ENCODE assay signal across 8 cellular contexts in genomic region chrX:48957827-48958634, GRCh38. TPM values are rescaled to one million over a fixed set of nuclear protein-coding genes. Genes with fewer than 3 reads are reported as not detected.
DNase-seq lines count a peak whose midpoint lies in the region; ATAC-seq and TF ChIP-seq lines count a peak whose summit lies in the region.

No MANE protein-coding gene starts in this region.

- H3K27me3 Mint-ChIP-seq in CD4-positive, alpha-beta T cell, result no peaks in the 10 kb centered on the region
- H3K27me3 Mint-ChIP-seq in activated CD4-positive, alpha-beta memory T cell treated with anti-CD3 and anti-CD28 coated beads, Interleukin-2, amount 10 ng/mL, durations not matched to agents 7 days and 5 days, result no peaks in the 10 kb centered on the region

- DNase-seq in CD4-positive, alpha-beta T cell, result peak; percentile 86 to 95 (median 90)
- DNase-seq in HK-2 (ENCODE audit: unreplicated experiment) (peak; percentile 95), NCI-H82 treated with DMSO at 0.1 percent for 48 hours (lab: John Stamatoyannopoulos, UW; ENCODE audit: unreplicated experiment) (peak; percentile 95), lower leg skin (ENCODE audit: low spot score in 2 of 2) (peak; percentile 95 to 99)
- peak; percentile 94 for DNase-seq in activated CD4-positive, alpha-beta memory T cell treated with anti-CD3 and anti-CD28 coated beads, Interleukin-2, amount 10 ng/mL, durations not matched to agents 7 days and 5 days
- peak; percentile 82 to 93 for DNase-seq in stimulated activated CD4-positive, alpha-beta T cell treated with anti-CD3 and anti-CD28 coated beads, Interleukin-4, amount 100 ng/mL, for 4 hours

- H3K9me3 Mint-ChIP-seq in CD4-positive, alpha-beta T cell, result no peaks in the 10 kb centered on the region
- H3K9me3 Mint-ChIP-seq in activated CD4-positive, alpha-beta memory T cell treated with anti-CD3 and anti-CD28 coated beads, Interleukin-2, amount 10 ng/mL, durations not matched to agents 7 days and 5 days, result no peaks in the 10 kb centered on the region

- peak overlapping the region; percentile 99 for H3K4me3 Mint-ChIP-seq in CD4-positive, alpha-beta T cell
- peak overlapping the region; percentile 98 for H3K4me3 Mint-ChIP-seq in activated CD4-positive, alpha-beta memory T cell treated with anti-CD3 and anti-CD28 coated beads, Interleukin-2, amount 10 ng/mL, durations not matched to agents 7 days and 5 days

- H3K36me3 ChIP-seq in duodenal mucosa (ENCODE audit: control insufficient read depth in 1 of 2, insufficient read depth in 2 of 2, low read length in 2 of 2), result peaks cover 4 to 14% of the 10 kb centered on the region in 2 donors

- WGBS in lower leg skin, 2 donors, result 0 to 52% methylated on average over 25 to 66 of the region's 66 CpGs

- H3K4me3 ChIP-seq in duodenal mucosa (ENCODE audit: low read depth in 1 of 2, low read length in 2 of 2), result peak overlapping the region; percentile 72 to 80
- H3K4me3 ChIP-seq in lower leg skin (ENCODE audit: low read depth, poor library complexity, severe bottlenecking), result peak overlapping the region; percentile 55

- H3K36me3 Mint-ChIP-seq in CD4-positive, alpha-beta T cell (ENCODE audit: low read depth), result peaks cover 48% of the 10 kb centered on the region
- H3K36me3 Mint-ChIP-seq in activated CD4-positive, alpha-beta memory T cell treated with anti-CD3 and anti-CD28 coated beads, Interleukin-2, amount 10 ng/mL, durations not matched to agents 7 days and 5 days (ENCODE audit: low read depth), result peaks cover 22% of the 10 kb centered on the region

- peaks cover 40 to 53% of the 10 kb centered on the region in 2 donors for H3K4me1 ChIP-seq in duodenal mucosa (ENCODE audit: control insufficient read depth in 1 of 2, insufficient read depth in 2 of 2, low read length in 2 of 2)

- peak overlapping the region; percentile 81 to 84 for H3K9ac ChIP-seq in duodenal mucosa (ENCODE audit: low read depth in 1 of 2, low read length in 2 of 2)

- intact Hi-C loops in CD4-positive, alpha-beta T cell (cut with DNase I, micrococcal nuclease), result loop anchor here (1.0 to 10.0 kb wide), 8 partner anchors 41 to 361 kb away; partner anchors contain the start of genes HDAC6 (in 2 of the 2), TFE3 (in 2 of the 2), GRIPAP1 (in 1 of the 2) and PIM2 (in 1 of the 2)
- intact Hi-C loops in lower leg skin (cut with DNase I; ENCODE audit: low total_unique reads), result no loop called here

- peak overlapping the region; percentile 99 for H3K27ac Mint-ChIP-seq in CD4-positive, alpha-beta T cell
- H3K27ac Mint-ChIP-seq in activated CD4-positive, alpha-beta memory T cell treated with anti-CD3 and anti-CD28 coated beads, Interleukin-2, amount 10 ng/mL, durations not matched to agents 7 days and 5 days, result peak overlapping the region; percentile 100

- no peak for TF ChIP-seq POLR2A in lower leg skin (IDR thresholded peaks at IDR 0.05)

- peak overlapping the region; percentile 93 for H3K27ac ChIP-seq in CD4-positive, alpha-beta T cell (ENCODE audit: low read depth, low read length)
- H3K27ac ChIP-seq in duodenal mucosa (ENCODE audit: low read depth, low read length), result peak overlapping the region; percentile 98

- H3K4me1 Mint-ChIP-seq in CD4-positive, alpha-beta T cell (ENCODE audit: low read depth), result peaks cover 50% of the 10 kb centered on the region
- H3K4me1 Mint-ChIP-seq in activated CD4-positive, alpha-beta memory T cell treated with anti-CD3 and anti-CD28 coated beads, Interleukin-2, amount 10 ng/mL, durations not matched to agents 7 days and 5 days, result peaks cover 49% of the 10 kb centered on the region

- no peaks in the 10 kb centered on the region for H3K27me3 ChIP-seq in CD4-positive, alpha-beta T cell (ENCODE audit: control insufficient read depth, insufficient read depth, low read length)
- no peaks in the 10 kb centered on the region for H3K27me3 ChIP-seq in duodenal mucosa (ENCODE audit: control insufficient read depth in 1 of 2, insufficient read depth in 2 of 2, low read length in 2 of 2)

- POLR2A ChIA-PET in CD4-positive, alpha-beta T cell (lab: Charles Lee), result interaction anchor here (0.6 to 5.4 kb wide), 36 partner anchors 10 to 1740 kb away, joined by 3 to 150 read pairs (median 8); partner anchors contain the start of genes GRIPAP1, HDAC6, KCND1 and PIM2
- POLR2A ChIA-PET in activated CD4-positive, alpha-beta memory T cell treated with anti-CD3 and anti-CD28 coated beads, Interleukin-2, amount 10 ng/mL, durations not matched to agents 7 days and 5 days (lab: Charles Lee), result interaction anchor here (0.7 to 6.8 kb wide), 17 partner anchors 11 to 318 kb away, joined by 3 to 125 read pairs (median 6); partner anchors contain the start of genes GRIPAP1, KCND1, PQBP1 and SLC35A2

- no peaks in the 10 kb centered on the region for H3K9me3 ChIP-seq in CD4-positive, alpha-beta T cell (ENCODE audit: control insufficient read depth, low read length)
- no peaks in the 10 kb centered on the region for H3K9me3 ChIP-seq in duodenal mucosa (ENCODE audit: control insufficient read depth in 1 of 2, low read length in 2 of 2)

- CTCF ChIA-PET in CD4-positive, alpha-beta T cell (lab: Charles Lee), result interaction anchor here (0.7 to 1.2 kb wide), 4 partner anchors 12 to 85 kb away, joined by 3 to 6 read pairs (median 4); partner anchors contain the start of genes GRIPAP1, KCND1 and TFE3
- CTCF ChIA-PET in activated CD4-positive, alpha-beta memory T cell treated with anti-CD3 and anti-CD28 coated beads, Interleukin-2, amount 10 ng/mL, durations not matched to agents 7 days and 5 days (lab: Charles Lee), result interaction anchor here (0.7 to 1.8 kb wide), 10 partner anchors 17 to 418 kb away, joined by 3 to 9 read pairs (median 4); partner anchors contain the start of genes GRIPAP1, TBC1D25 and TFE3

- no peak for TF ChIP-seq CTCF in CD4-positive, alpha-beta T cell (IDR thresholded peaks at IDR 0.05)
- no peak for TF ChIP-seq CTCF in lower leg skin (IDR thresholded peaks at IDR 0.05)

- peak; percentile 80 for ATAC-seq in CD4-positive, alpha-beta T cell (ENCODE audit: poor library complexity)
- ATAC-seq in GM19455 (IDR thresholded peaks at IDR 0.05; ENCODE audit: unreplicated experiment), result peak; percentile 76

RNA-seq across cellular contexts. Expression of gene OTUD5, which starts 0.6 kb away (rescaled TPM):
- 10 to 100 TPM; 81.3 to 92.1 TPM for total RNA-seq in CD4-positive, alpha-beta T cell
- 10 to 100 TPM; 63.2 to 63.7 TPM for total RNA-seq in activated CD4-positive, alpha-beta memory T cell treated with anti-CD3 and anti-CD28 coated beads, Interleukin-2, amount 10 ng/mL, durations not matched to agents 7 days and 5 days
- total RNA-seq in lower leg skin, result 10 to 100 TPM; 47.2 to 66.8 (median 53.6) TPM

RNA-seq across cellular contexts. Expression of gene KCND1, which starts 13.6 kb away (rescaled TPM):
- total RNA-seq in CD4-positive, alpha-beta T cell, result 1 to 10 TPM; 1.5 to 2.7 TPM
- 1 to 10 TPM; 4.9 TPM for total RNA-seq in activated CD4-positive, alpha-beta memory T cell treated with anti-CD3 and anti-CD28 coated beads, Interleukin-2, amount 10 ng/mL, durations not matched to agents 7 days and 5 days
- total RNA-seq in lower leg skin, result under 1 TPM; 0.08 to 0.72 (median 0.33) TPM

RNA-seq across cellular contexts. Expression of gene PIM2, which starts 39.2 kb away (rescaled TPM):
- total RNA-seq in CD4-positive, alpha-beta T cell, result 100 to 1,000 TPM; 212 to 225 TPM
- 100 to 1,000 TPM; 354 to 359 TPM for total RNA-seq in activated CD4-positive, alpha-beta memory T cell treated with anti-CD3 and anti-CD28 coated beads, Interleukin-2, amount 10 ng/mL, durations not matched to agents 7 days and 5 days
- 10 to 100 TPM in 1 of 4 donors, 1 to 10 TPM in 3; 5.2 to 10.3 (median 8.3) TPM for total RNA-seq in lower leg skin

RNA-seq across cellular contexts. Expression of gene GRIPAP1, which starts 44.0 kb away (rescaled TPM):
- total RNA-seq in CD4-positive, alpha-beta T cell, result 100 to 1,000 TPM; 100 to 101 TPM
- 100 to 1,000 TPM; 104 to 116 TPM for total RNA-seq in activated CD4-positive, alpha-beta memory T cell treated with anti-CD3 and anti-CD28 coated beads, Interleukin-2, amount 10 ng/mL, durations not matched to agents 7 days and 5 days
- total RNA-seq in lower leg skin, result 10 to 100 TPM; 30.0 to 43.7 (median 32.4) TPM

RNA-seq across cellular contexts. Expression of gene SLC35A2, which starts 46.6 kb away (rescaled TPM):
- 10 to 100 TPM; 19.1 to 21.8 TPM for total RNA-seq in CD4-positive, alpha-beta T cell
- total RNA-seq in activated CD4-positive, alpha-beta memory T cell treated with anti-CD3 and anti-CD28 coated beads, Interleukin-2, amount 10 ng/mL, durations not matched to agents 7 days and 5 days, result 10 to 100 TPM; 17.9 to 18.3 TPM
- 10 to 100 TPM; 14.0 to 27.9 (median 25.4) TPM for total RNA-seq in lower leg skin

Comparison
In these comparisons a context has a peak if more than half of its experiments do, and no peak if none do; other contexts are left out.
1. Peak in every context shown above with its lines: DNase-seq, ATAC-seq, H3K4me3 ChIP-seq and H3K27ac ChIP-seq.
2. RNA of gene PIM2, which starts 39.2 kb away (total RNA-seq): 354 to 359 TPM in activated CD4-positive, alpha-beta memory T cell treated with anti-CD3 and anti-CD28 coated beads, Interleukin-2, amount 10 ng/mL, durations not matched to agents 7 days and 5 days and 212 to 225 TPM in CD4-positive, alpha-beta T cell; 5.2 to 10.3 TPM in lower leg skin; every median in the first group is over 10 times any median in the second.